Comparison of ENCODE assay signal across 9 cellular contexts in the genomic region with DNA sequence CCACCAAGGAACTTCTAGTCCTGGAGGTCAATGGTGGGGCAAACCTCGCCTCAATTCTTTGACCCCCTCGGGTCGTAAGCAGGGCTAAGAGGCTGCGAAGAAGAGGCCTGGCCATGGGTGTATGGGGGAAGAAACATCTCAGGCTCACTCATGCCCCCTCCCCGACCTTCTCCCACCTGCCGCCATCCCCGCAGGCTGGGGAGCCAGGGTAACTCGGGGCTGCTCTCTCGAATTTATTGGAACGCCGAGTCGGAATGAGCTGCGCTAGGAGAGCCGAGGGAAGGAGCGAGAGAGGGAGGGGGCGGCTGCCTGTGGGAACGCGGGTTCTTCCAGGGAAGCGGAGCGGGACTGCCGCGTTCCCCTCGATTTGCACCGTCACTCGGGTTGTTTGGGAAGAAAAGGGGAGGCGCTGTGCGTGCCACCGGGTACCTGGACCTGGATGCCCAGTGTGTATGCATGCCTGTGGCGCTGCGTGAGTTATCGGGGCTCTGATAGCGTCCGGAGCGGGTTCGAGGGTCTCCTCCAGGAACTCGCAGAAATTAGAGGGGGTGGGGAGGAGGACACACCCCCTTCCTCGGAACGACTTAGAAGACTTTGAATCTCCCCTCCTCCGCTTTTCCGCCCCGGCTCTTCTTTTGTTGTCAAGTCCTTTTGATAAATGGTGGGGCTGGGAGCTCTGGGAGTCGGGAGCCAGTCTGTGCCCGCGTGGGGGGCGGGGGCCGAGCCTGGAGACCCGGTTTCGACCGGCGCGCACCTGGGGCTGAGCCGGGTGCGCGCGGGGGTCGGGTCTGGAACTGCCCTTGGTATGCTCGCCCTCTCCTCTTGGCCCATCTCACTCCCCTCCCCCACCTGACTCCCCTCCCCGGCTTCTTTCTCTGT. TPM values are rescaled to one million over a fixed set of nuclear protein-coding genes. Genes with fewer than 3 reads are reported as not detected.
DNase-seq lines count a peak whose midpoint lies in the region; ATAC-seq and TF ChIP-seq lines count a peak whose summit lies in the region.
"Had no signal": no experiment of that assay in that cellular context is flagged by ENCODE, and none has a peak within 500 bp of the region (broad histone marks: within the 10 kb centered on the region; RNA-seq: fewer than 3 reads in every experiment).

No MANE protein-coding gene starts in this region.

- no peaks in the 10 kb centered on the region for H3K36me3 ChIP-seq in SK-N-MC (ENCODE audit: insufficient read depth, low read length)

- POLR2A ChIA-PET in naive thymus-derived CD8-positive, alpha-beta T cell (lab: Charles Lee), result no interaction called here

- peaks cover 23 to 72% (median 51%) of the 10 kb centered on the region in 5 donors for H3K27me3 Mint-ChIP-seq in naive thymus-derived CD8-positive, alpha-beta T cell

- H3K27ac Mint-ChIP-seq in naive thymus-derived CD8-positive, alpha-beta T cell, result peak overlapping the region in 2 of 10 donors; percentile 18 to 22

- peak; percentile 9 for TF ChIP-seq POLR2A in GM19099 (IDR thresholded peaks at IDR 0.05; ENCODE audit: extremely low read depth, insufficient read length, low read depth)

- DNase-seq in AG20443 (ENCODE audit: low spot score), result peak; percentile 44
- no peak for DNase-seq in SK-N-MC (ENCODE audit: low read depth, low spot score)
- no peak for DNase-seq in epithelial cell of proximal tubule (ENCODE audit: low read depth)
- DNase-seq in naive thymus-derived CD8-positive, alpha-beta T cell, result no peak
- no peak for DNase-seq in stimulated activated naive CD4-positive, alpha-beta T cell treated with Interleukin-2 at 50 U/mL for 16 hours (lab: John Stamatoyannopoulos, UW)
- no peak for DNase-seq in stimulated activated naive CD4-positive, alpha-beta T cell (lab: John Stamatoyannopoulos, UW)

- peaks cover 0 to 10% (median 0%) of the 10 kb centered on the region in 9 donors for H3K9me3 Mint-ChIP-seq in naive thymus-derived CD8-positive, alpha-beta T cell

- no peaks in the 10 kb centered on the region for H3K9me3 ChIP-seq in SK-N-MC (ENCODE audit: low read depth, low read length)

- H3K4me1 Mint-ChIP-seq in naive thymus-derived CD8-positive, alpha-beta T cell, result peaks cover 12 to 44% (median 42%) of the 10 kb centered on the region in 4 donors

- H3K4me3 ChIP-seq in SK-N-MC, result peak overlapping the region; percentile 84
- peak overlapping the region; percentile 99 for H3K4me3 ChIP-seq in epithelial cell of proximal tubule (ENCODE audit: low read depth, low read length)
- H3K4me3 ChIP-seq: K562 had no signal

- H3K4me3 Mint-ChIP-seq in naive thymus-derived CD8-positive, alpha-beta T cell, result peak overlapping the region; percentile 75 to 91 (median 82)

- no peak overlapping the region for H3K9ac ChIP-seq in SK-N-MC (ENCODE audit: insufficient read length)

- H3K36me3 Mint-ChIP-seq in naive thymus-derived CD8-positive, alpha-beta T cell, result peaks cover 1 to 7% (median 4%) of the 10 kb centered on the region in 3 donors

- peak in 1 of 2 donors; percentile 7 for ATAC-seq in naive thymus-derived CD8-positive, alpha-beta T cell
- ATAC-seq in GM21367 (IDR thresholded peaks at IDR 0.05; ENCODE audit: unreplicated experiment), result no peak
- ATAC-seq: K562 had no signal

- H3K27ac ChIP-seq in SK-N-MC, result no peak overlapping the region

- TF ChIP-seq CTCF in epithelial cell of proximal tubule (conservative IDR thresholded peaks at IDR 0.05; ENCODE audit: low read depth, low read length), result no peak

RNA-seq across cellular contexts. Expression of gene ZNF503, which starts 1.8 kb away (rescaled TPM):
- total RNA-seq in epithelial cell of proximal tubule, result 8.5 and 9.6 TPM in 2 replicates
- total RNA-seq in naive thymus-derived CD8-positive, alpha-beta T cell, result under 1 TPM; 0.11 to 0.13 TPM
- polyA plus RNA-seq in naive thymus-derived CD8-positive, alpha-beta T cell, result not detected
- total RNA-seq: K562 had no signal
- polyA plus RNA-seq: K562 had no signal

RNA-seq across cellular contexts. Expression of gene LRMDA, which starts 28.0 kb away (rescaled TPM):
- total RNA-seq in epithelial cell of proximal tubule, result 0.75 and 7.2 TPM in 2 replicates
- total RNA-seq in naive thymus-derived CD8-positive, alpha-beta T cell, result not detected
- polyA plus RNA-seq in naive thymus-derived CD8-positive, alpha-beta T cell, result not detected
- polyA plus RNA-seq: K562 had no signal
